In genomic region chr11:117607449-117607848, GRCh38 we compare ENCODE assay signal across 1 cellular context.
TF ChIP-seq lines count a peak whose summit lies in the region.

No MANE protein-coding gene starts in this region.

TF ChIP-seq in SK-N-SH treated with all-trans-retinoic acid at 6 μM for 48 hours, 23 proteins besides CTCF, POLR2A, EP300 and RAD21 (continued from another document):
- TF ChIP-seq POU6F1 (CRISPR knock-in tag; IDR thresholded peaks at IDR 0.05; ENCODE audit: borderline replicate concordance, low read depth) (no peak), ISL1 (CRISPR knock-in tag; IDR thresholded peaks at IDR 0.05) (no peak), OSR1 (CRISPR knock-in tag; IDR thresholded peaks at IDR 0.05) (no peak), CSDC2 (CRISPR knock-in tag; IDR thresholded peaks at IDR 0.05) (no peak)
